In the genomic region with DNA sequence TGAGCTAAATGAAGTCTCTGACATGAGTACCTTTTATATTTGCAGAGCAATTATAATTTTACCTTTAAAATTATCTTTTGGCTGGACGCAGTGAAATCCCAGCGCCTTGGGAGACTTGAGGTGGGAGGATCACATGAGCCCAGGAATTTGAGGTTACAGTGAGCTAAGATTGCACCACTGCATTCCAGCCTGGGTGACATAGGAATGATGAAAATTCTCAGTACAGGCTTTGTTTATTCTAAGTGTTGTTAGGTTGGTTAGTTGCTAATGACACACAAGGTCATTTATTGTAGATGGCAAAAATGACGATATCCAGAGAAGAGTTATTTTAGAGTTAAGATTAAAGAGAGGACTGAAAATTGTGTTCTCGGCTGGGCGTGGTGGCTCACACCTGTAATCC, we compare ENCODE assay signal across 13 cellular contexts.
DNase-seq lines count a peak whose midpoint lies in the region; ATAC-seq and TF ChIP-seq lines count a peak whose summit lies in the region.
"Had no signal": no experiment of that assay in that cellular context is flagged by ENCODE, and none has a peak within 500 bp of the region (broad histone marks: within the 10 kb centered on the region; RNA-seq: fewer than 3 reads in every experiment).

No MANE protein-coding gene starts in this region.

- H3K79me1 ChIP-seq in IMR-90 (ENCODE audit: low read depth in 1 of 2, low read length in 2 of 2) (no peaks in the 10 kb centered on the region), mesenchymal stem cell (replicated peaks; ENCODE audit: low read length, poor library complexity, severe bottlenecking) (no peaks in the 10 kb centered on the region)

- intact Hi-C loops in IMR-90 (cut with micrococcal nuclease): no loop called here
- intact Hi-C loops in adrenal gland (cut with DNase I): no loop called here

- H3K4me2 ChIP-seq in IMR-90 (ENCODE audit: low read depth, low read length) (no peak overlapping the region), mesenchymal stem cell (ENCODE audit: low read length, poor library complexity, severe bottlenecking) (no peak overlapping the region)

- no peak overlapping the region for H2BK20ac ChIP-seq in IMR-90 (ENCODE audit: low read depth, low read length)

- H2BK5ac ChIP-seq in IMR-90 (ENCODE audit: low read depth, low read length, poor library complexity, severe bottlenecking) (no peak overlapping the region), mesenchymal stem cell (ENCODE audit: low read depth, low read length, poor library complexity, severe bottlenecking) (no peak overlapping the region)

- dilution Hi-C loops in IMR-90 (cut with HindIII; ENCODE audit: low sequenced_read_pairs, unreplicated experiment): no loop called here

- no peak for TF ChIP-seq CTCF in IMR-90 (conservative IDR thresholded peaks at IDR 0.05; ENCODE audit: low read depth, low read length)
- TF ChIP-seq CTCF in cardiac fibroblast (IDR thresholded peaks at IDR 0.05; ENCODE audit: low read depth, low read length): no peak
- TF ChIP-seq CTCF in adrenal gland (IDR thresholded peaks at IDR 0.05): no peak

- no peak overlapping the region for H4K8ac ChIP-seq in IMR-90 (ENCODE audit: low read depth in 2 of 2, low read length in 2 of 2)
- H4K8ac ChIP-seq in mesenchymal stem cell (ENCODE audit: low read length): no peak overlapping the region

- H2BK120ac ChIP-seq in IMR-90 (ENCODE audit: low read depth, low read length): no peak overlapping the region
- H2BK120ac ChIP-seq in mesenchymal stem cell (ENCODE audit: low read depth, low read length): no peak overlapping the region

- H2AK5ac ChIP-seq in IMR-90 (ENCODE audit: low read depth, low read length): no peak overlapping the region
- no peak overlapping the region for H2AK5ac ChIP-seq in mesenchymal stem cell (ENCODE audit: low read length, severe bottlenecking)

- H3K27me3 ChIP-seq in IMR-90 (ENCODE audit: control insufficient read depth, insufficient read depth, low read length) (no peaks in the 10 kb centered on the region), mesenchymal stem cell (ENCODE audit: control insufficient read depth in 1 of 2, insufficient read depth in 1 of 2, low read length in 2 of 2) (no peaks in the 10 kb centered on the region), adrenal gland (no peaks in the 10 kb centered on the region)

- H3K27ac ChIP-seq in IMR-90 (ENCODE audit: insufficient read depth, low read length): no peak overlapping the region
- H3K27ac ChIP-seq in mesenchymal stem cell (ENCODE audit: low read length, poor library complexity, severe bottlenecking): no peak overlapping the region
- H3K27ac ChIP-seq in adrenal gland: no peak overlapping the region

- H3K36me3 ChIP-seq in IMR-90 (ENCODE audit: control insufficient read depth, insufficient read depth, low read length) (no peaks in the 10 kb centered on the region), mesenchymal stem cell (ENCODE audit: control insufficient read depth in 1 of 2, insufficient read depth in 2 of 2, low read depth in 1 of 2, low read length in 2 of 2) (no peaks in the 10 kb centered on the region), adrenal gland (replicated peaks in 1 of 2) (no peaks in the 10 kb centered on the region)

- CTCF ChIA-PET in IMR-90 (lab: Yijun Ruan, JAX): no interaction called here

- H4K5ac ChIP-seq in IMR-90 (ENCODE audit: low read depth, low read length): no peak overlapping the region

- H3K4me3 ChIP-seq in IMR-90 (ENCODE audit: insufficient read depth, low read depth, low read length): no peak overlapping the region
- no peak overlapping the region for H3K4me3 ChIP-seq in cardiac fibroblast (replicated peaks in 1 of 2; ENCODE audit: low read depth in 2 of 2, low read length in 2 of 2)
- H3K4me3 ChIP-seq in mesenchymal stem cell (ENCODE audit: insufficient read depth in 1 of 2, low read depth in 1 of 2, low read length in 2 of 2): no peak overlapping the region
- no peak overlapping the region for H3K4me3 ChIP-seq in adrenal gland

- H3K4ac ChIP-seq in IMR-90 (ENCODE audit: low read depth, low read length): no peak overlapping the region
- no peak overlapping the region for H3K4ac ChIP-seq in mesenchymal stem cell (ENCODE audit: low read depth in 1 of 2, low read length in 2 of 2)

- H2BK15ac ChIP-seq in IMR-90 (ENCODE audit: low read depth, low read length): no peak overlapping the region
- H2BK15ac ChIP-seq in mesenchymal stem cell (ENCODE audit: low read depth, poor library complexity, severe bottlenecking): no peak overlapping the region

- ATAC-seq in IMR-90 (ENCODE audit: low read depth) (peak; percentile 67), GM21786 (IDR thresholded peaks at IDR 0.05; ENCODE audit: unreplicated experiment) (no peak)
- ATAC-seq: activated CD8-positive, alpha-beta memory T cell treated with anti-CD3 and anti-CD28 coated beads, Interleukin-2, amount 10 ng/mL, durations not matched to agents 7 days and 5 days; activated naive CD8-positive, alpha-beta T cell treated with anti-CD3 and anti-CD28 coated beads, Interleukin-2, amount 50 U/mL, for 24 hours had no signal

- no peaks in the 10 kb centered on the region for H3K4me1 ChIP-seq in IMR-90 (ENCODE audit: control insufficient read depth, insufficient read depth, low read length)
- H3K4me1 ChIP-seq in mesenchymal stem cell (ENCODE audit: control insufficient read depth, insufficient read depth, low read depth, low read length): no peaks in the 10 kb centered on the region
- no peaks in the 10 kb centered on the region for H3K4me1 ChIP-seq in adrenal gland (replicated peaks in 1 of 2)

- H4K91ac ChIP-seq in IMR-90 (ENCODE audit: insufficient read depth, low read depth, low read length) (no peak overlapping the region), mesenchymal stem cell (ENCODE audit: low read length) (no peak overlapping the region)

- H3K18ac ChIP-seq in IMR-90 (ENCODE audit: low read depth, low read length) (no peak overlapping the region), mesenchymal stem cell (ENCODE audit: low read depth in 1 of 2, low read length in 2 of 2) (no peak overlapping the region)

- H2AFZ ChIP-seq in IMR-90 (replicated peaks; ENCODE audit: low read length, poor library complexity) (no peak overlapping the region), mesenchymal stem cell (ENCODE audit: low read depth, low read length) (no peak overlapping the region)

- H2BK12ac ChIP-seq in mesenchymal stem cell (ENCODE audit: low read length in 2 of 2): no peak overlapping the region

- 0% methylated on average over 1 of the region's 5 CpGs; no CpG with 5 or more reads in 1 of the 2 experiments for WGBS in IMR-90 (ENCODE audit: extremely low coverage in 2 of 2, insufficient read length in 1 of 2), 2 experiments
- WGBS in mesenchymal stem cell: 69% methylated on average over 5 of the region's 5 CpGs
- 67 to 73% (median 70%) methylated on average over 5 of the region's 5 CpGs for WGBS in adrenal gland, 4 donors

- no peaks in the 10 kb centered on the region for H4K20me1 ChIP-seq in IMR-90 (ENCODE audit: insufficient read depth, low read length)

- peak; percentile 61 for DNase-seq in AG08396 (ENCODE audit: low spot score)
- peak; percentile 53 for DNase-seq in IMR-90
- DNase-seq in cardiac fibroblast (ENCODE audit: low read depth in 2 of 2): peak; percentile 81 to 89
- DNase-seq in mesenchymal stem cell: peak; percentile 77
- no peak for DNase-seq in adrenal gland
- no peak for DNase-seq in AML-193 (lab: John Stamatoyannopoulos, UW)
- no peak for DNase-seq in amygdala (lab: John Stamatoyannopoulos, UW)
- DNase-seq: activated CD8-positive, alpha-beta memory T cell treated with anti-CD3 and anti-CD28 coated beads, Interleukin-2, amount 10 ng/mL, durations not matched to agents 7 days and 5 days; activated naive CD8-positive, alpha-beta T cell treated with anti-CD3 and anti-CD28 coated beads, Interleukin-2, amount 50 U/mL, for 24 hours; CD4-positive, CD25-positive, alpha-beta regulatory T cell; NCI-H2029; retina had no signal

- TF ChIP-seq RAD21 in IMR-90 (IDR thresholded peaks at IDR 0.05; ENCODE audit: low read length): no peak

- H3K9me3 ChIP-seq in IMR-90 (ENCODE audit: control insufficient read depth, insufficient read depth, low read length): no peaks in the 10 kb centered on the region
- no peaks in the 10 kb centered on the region for H3K9me3 ChIP-seq in mesenchymal stem cell (ENCODE audit: control insufficient read depth, low read length)
- no peaks in the 10 kb centered on the region for H3K9me3 ChIP-seq in adrenal gland (replicated peaks in 1 of 3)

- H3K56ac ChIP-seq in IMR-90 (ENCODE audit: extremely low read depth, insufficient read depth, low read length): no peak overlapping the region

- BruUV-seq in IMR-90 (replicated peaks; lab: Mats Ljungman, UMichigan): no TSS peak

- no peak overlapping the region for H2AK9ac ChIP-seq in IMR-90 (replicated peaks; ENCODE audit: low read depth, low read length, poor library complexity)

- H3K23ac ChIP-seq in IMR-90 (ENCODE audit: low read depth, low read length) (no peak overlapping the region), mesenchymal stem cell (ENCODE audit: low read length in 2 of 2) (no peak overlapping the region)

- no peak overlapping the region for H3K9ac ChIP-seq in IMR-90 (ENCODE audit: low read depth, low read length)
- H3K9ac ChIP-seq in mesenchymal stem cell (ENCODE audit: low read length): no peak overlapping the region

- POLR2A ChIA-PET in IMR-90 (lab: Charles Lee; ENCODE audit: unreplicated experiment): no interaction called here

- in situ Hi-C loops in IMR-90 (cut with MboI; ENCODE audit: low sequenced_read_pairs): no loop called here

- H3K14ac ChIP-seq in IMR-90 (replicated peaks; ENCODE audit: low read depth, low read length): no peak overlapping the region
- H3K14ac ChIP-seq in mesenchymal stem cell (ENCODE audit: low read length in 2 of 2): no peak overlapping the region

- TF ChIP-seq POLR2A in IMR-90 (IDR thresholded peaks at IDR 0.05; ENCODE audit: low read depth, low read length) (no peak), adrenal gland (IDR thresholded peaks at IDR 0.05) (no peak)

- H3K9me1 ChIP-seq in IMR-90 (ENCODE audit: insufficient read depth, low read length): no peaks in the 10 kb centered on the region

TF ChIP-seq in IMR-90, 13 proteins besides CTCF, POLR2A, EP300 and RAD21 (continues in another document):
- no peak for TF ChIP-seq FOS (IDR thresholded peaks at IDR 0.05; ENCODE audit: low read depth, low read length)
- TF ChIP-seq BHLHE40 (IDR thresholded peaks at IDR 0.05; ENCODE audit: low read depth, low read length): peak; percentile 65; the same call in 1 of the 2 replicates
- no peak for TF ChIP-seq MAZ (IDR thresholded peaks at IDR 0.05; ENCODE audit: borderline replicate concordance, low read depth, low read length)
- TF ChIP-seq, protein P1, sequence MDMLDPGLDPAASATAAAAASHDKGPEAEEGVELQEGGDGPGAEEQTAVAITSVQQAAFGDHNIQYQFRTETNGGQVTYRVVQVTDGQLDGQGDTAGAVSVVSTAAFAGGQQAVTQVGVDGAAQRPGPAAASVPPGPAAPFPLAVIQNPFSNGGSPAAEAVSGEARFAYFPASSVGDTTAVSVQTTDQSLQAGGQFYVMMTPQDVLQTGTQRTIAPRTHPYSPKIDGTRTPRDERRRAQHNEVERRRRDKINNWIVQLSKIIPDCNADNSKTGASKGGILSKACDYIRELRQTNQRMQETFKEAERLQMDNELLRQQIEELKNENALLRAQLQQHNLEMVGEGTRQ (IDR thresholded peaks at IDR 0.05; ENCODE audit: low read depth, low read length): peak; percentile 70; the same call in 1 of the 2 replicates
- TF ChIP-seq NFE2L2 (IDR thresholded peaks at IDR 0.05; ENCODE audit: low read depth, low read length): no peak
- no peak for TF ChIP-seq MAFK (IDR thresholded peaks at IDR 0.05; ENCODE audit: low read depth, low read length)

Comparison
In these comparisons a context has a peak if more than half of its experiments do, and no peak if none do; other contexts are left out.
1. DNase-seq: peak in AG08396 (single experiment), IMR-90 (single experiment), cardiac fibroblast (2 of 2) and mesenchymal stem cell (single experiment); none in adrenal gland (0 of 7), AML-193 (0 of 2) and amygdala (0 of 56).